In genomic region chr19:9076886-9077285, GRCh38 we compare ENCODE assay signal across 27 cellular contexts. TPM values are rescaled to one million over a fixed set of nuclear protein-coding genes. Genes with fewer than 3 reads are reported as not detected.
"Had no signal": no experiment of that assay in that cellular context is flagged by ENCODE, and none has a peak within 500 bp of the region (broad histone marks: within the 10 kb centered on the region; RNA-seq: fewer than 3 reads in every experiment).

No MANE protein-coding gene starts in this region.

- FAIRE-seq: RCC 7860 had no signal

- H3K27ac ChIP-seq: ascending aorta, brain microvascular endothelial cell, cardiac muscle cell had no signal

- H3K27ac Mint-ChIP-seq: activated CD8-positive, alpha-beta T cell treated with anti-CD3 and anti-CD28 coated beads, Interleukin-2, amount 10 ng/mL, durations not matched to agents 7 days and 5 days; activated naive CD4-positive, alpha-beta T cell treated with anti-CD3 and anti-CD28 coated beads, Interleukin-2, amount 50 U/mL, for 72 hours; activated naive CD8-positive, alpha-beta T cell treated with anti-CD3 and anti-CD28 coated beads, Interleukin-2, amount 50 U/mL, for 24 hours; T-helper 1 cell treated with Interleukin-12 subunit alpha and Interleukin-12 subunit beta and Interleukin-4 antibody, amounts not matched to agents 30 μg/mL and 1 μg/mL, for 36 hours; WTC11 had no signal

- DNase-seq: activated CD4-positive, alpha-beta T cell treated with anti-CD3 and anti-CD28 coated beads for 48 hours; activated CD4-positive, alpha-beta T cell treated with anti-CD3 and anti-CD28 coated beads, Interleukin-2, amount 50 U/mL, for 4 hours; activated CD4-positive, CD25-positive, alpha-beta regulatory T cell treated with anti-CD3 and anti-CD28 coated beads, Interleukin-2, amount 50 U/mL, for 72 hours; activated CD8-positive, alpha-beta memory T cell treated with anti-CD3 and anti-CD28 coated beads, Interleukin-2, amount 50 U/mL, for 48 hours; activated CD8-positive, alpha-beta T cell treated with anti-CD3 and anti-CD28 coated beads, Interleukin-2, amount 10 ng/mL, durations not matched to agents 7 days and 5 days; activated effector memory CD4-positive, alpha-beta T cell treated with Interleukin-2 at 50 U/mL for 16 hours; activated naive CD4-positive, alpha-beta T cell treated with Interleukin-2 at 50 U/mL for 16 hours; activated naive CD8-positive, alpha-beta T cell treated with anti-CD3 and anti-CD28 coated beads, Interleukin-2, amount 50 U/mL, for 24 hours; activated T-cell treated with anti-CD3 and anti-CD28 coated beads, Interleukin-2, amount 50 U/mL, for 1 hour; amniotic stem cell; brain microvascular endothelial cell; MG63; NCI-H1105; NCI-H1436; NCI-H1694 treated with DMSO at 0.1 percent for 48 hours; NCI-H2029 treated with DMSO at 0.1 percent for 48 hours; NCI-H446; NCI-H524; SHP77 treated with DMSO at 0.1 percent for 48 hours; T-helper 9 cell had no signal

- H3K4me1 Mint-ChIP-seq: activated naive CD8-positive, alpha-beta T cell treated with anti-CD3 and anti-CD28 coated beads, Interleukin-2, amount 50 U/mL, for 24 hours had no signal

- H3K9me3 ChIP-seq: ascending aorta, MG63 had no signal

- H3K36me3 Mint-ChIP-seq: activated naive CD4-positive, alpha-beta T cell treated with anti-CD3 and anti-CD28 coated beads, Interleukin-2, amount 50 U/mL, for 72 hours had no signal

- H3K27me3 ChIP-seq: ascending aorta, brain microvascular endothelial cell, cardiac muscle cell, MG63 had no signal

- H3K4me3 ChIP-seq: ascending aorta, cardiac muscle cell, MG63 had no signal

- H3K9me3 Mint-ChIP-seq: activated naive CD4-positive, alpha-beta T cell treated with anti-CD3 and anti-CD28 coated beads, Interleukin-2, amount 50 U/mL, for 72 hours; activated naive CD8-positive, alpha-beta T cell treated with anti-CD3 and anti-CD28 coated beads, Interleukin-2, amount 50 U/mL, for 24 hours; T-helper 1 cell treated with Interleukin-12 subunit alpha and Interleukin-12 subunit beta and Interleukin-4 antibody, amounts not matched to agents 30 μg/mL and 1 μg/mL, for 36 hours; WTC11 had no signal

- H3K27me3 Mint-ChIP-seq: activated naive CD8-positive, alpha-beta T cell treated with anti-CD3 and anti-CD28 coated beads, Interleukin-2, amount 50 U/mL, for 24 hours had no signal

- H3K4me3 Mint-ChIP-seq: activated CD8-positive, alpha-beta T cell treated with anti-CD3 and anti-CD28 coated beads, Interleukin-2, amount 10 ng/mL, durations not matched to agents 7 days and 5 days; activated naive CD8-positive, alpha-beta T cell treated with anti-CD3 and anti-CD28 coated beads, Interleukin-2, amount 50 U/mL, for 24 hours; T-helper 1 cell treated with Interleukin-12 subunit alpha and Interleukin-12 subunit beta and Interleukin-4 antibody, amounts not matched to agents 30 μg/mL and 1 μg/mL, for 36 hours; WTC11 had no signal

- H3K36me3 ChIP-seq: ascending aorta, brain microvascular endothelial cell, cardiac muscle cell, MG63 had no signal

RNA-seq across cellular contexts. Expression of gene OR1M1, which starts 10.0 kb away (rescaled TPM):
- total RNA-seq: activated CD8-positive, alpha-beta T cell treated with anti-CD3 and anti-CD28 coated beads, Interleukin-2, amount 10 ng/mL, durations not matched to agents 7 days and 5 days; activated naive CD4-positive, alpha-beta T cell treated with anti-CD3 and anti-CD28 coated beads, Interleukin-2, amount 50 U/mL, for 72 hours; ascending aorta; cardiac muscle cell; SK-MEL-5; WTC11 had no signal
- polyA plus RNA-seq: cardiac muscle cell had no signal

RNA-seq across cellular contexts. Expression of gene OR7G2, which starts 30.4 kb away (rescaled TPM):
- total RNA-seq: activated CD8-positive, alpha-beta T cell treated with anti-CD3 and anti-CD28 coated beads, Interleukin-2, amount 10 ng/mL, durations not matched to agents 7 days and 5 days; activated naive CD4-positive, alpha-beta T cell treated with anti-CD3 and anti-CD28 coated beads, Interleukin-2, amount 50 U/mL, for 72 hours; ascending aorta; cardiac muscle cell; SK-MEL-5; WTC11 had no signal
- polyA plus RNA-seq: cardiac muscle cell had no signal

RNA-seq across cellular contexts. Expression of gene OR7G1, which starts 38.7 kb away (rescaled TPM):
- total RNA-seq: activated CD8-positive, alpha-beta T cell treated with anti-CD3 and anti-CD28 coated beads, Interleukin-2, amount 10 ng/mL, durations not matched to agents 7 days and 5 days; activated naive CD4-positive, alpha-beta T cell treated with anti-CD3 and anti-CD28 coated beads, Interleukin-2, amount 50 U/mL, for 72 hours; ascending aorta; cardiac muscle cell; SK-MEL-5; WTC11 had no signal
- polyA plus RNA-seq: cardiac muscle cell had no signal

RNA-seq across cellular contexts. Expression of gene OR7G3, which starts 49.9 kb away (rescaled TPM):
- total RNA-seq: activated CD8-positive, alpha-beta T cell treated with anti-CD3 and anti-CD28 coated beads, Interleukin-2, amount 10 ng/mL, durations not matched to agents 7 days and 5 days; activated naive CD4-positive, alpha-beta T cell treated with anti-CD3 and anti-CD28 coated beads, Interleukin-2, amount 50 U/mL, for 72 hours; ascending aorta; cardiac muscle cell; SK-MEL-5; WTC11 had no signal
- polyA plus RNA-seq: cardiac muscle cell had no signal
